In the genomic region with DNA sequence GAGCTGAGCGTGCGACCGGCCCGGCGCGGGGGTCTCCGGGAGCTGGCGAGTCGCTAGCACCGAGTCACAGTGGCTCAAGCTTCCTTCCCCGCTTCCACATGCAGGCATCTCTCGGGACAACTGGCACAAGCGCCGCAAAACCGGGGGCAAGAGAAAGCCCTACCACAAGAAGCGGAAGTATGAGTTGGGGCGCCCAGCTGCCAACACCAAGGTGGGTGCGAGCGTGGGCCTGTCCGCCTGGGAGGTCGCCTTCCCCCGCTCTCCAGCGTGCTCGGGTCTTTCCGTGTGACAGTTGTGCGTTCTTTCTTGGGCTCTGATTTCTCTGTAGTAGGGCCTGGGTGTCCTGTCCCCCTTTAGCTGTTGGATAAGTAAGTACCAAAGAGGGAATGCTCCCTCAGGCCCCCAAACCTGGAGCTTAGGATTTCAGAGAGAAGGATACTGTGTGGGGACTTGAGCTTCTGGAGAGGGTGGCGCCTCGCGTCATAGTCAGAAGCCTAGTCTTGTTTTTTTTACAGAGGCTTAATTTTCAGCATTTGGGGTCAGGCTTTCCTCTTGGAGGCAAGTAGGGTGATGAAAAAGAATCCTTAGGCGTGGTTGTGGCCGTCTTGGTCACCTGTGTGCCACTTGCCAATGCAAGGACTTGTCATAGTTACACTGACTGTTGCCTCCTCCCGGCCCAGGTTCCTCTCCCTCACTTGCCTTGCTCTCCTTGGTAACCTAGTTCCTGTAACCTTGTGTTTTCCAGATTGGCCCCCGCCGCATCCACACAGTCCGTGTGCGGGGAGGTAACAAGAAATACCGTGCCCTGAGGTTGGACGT, we compare ENCODE assay signal across 8 cellular contexts. TPM values are rescaled to one million over a fixed set of nuclear protein-coding genes. Genes with fewer than 3 reads are reported as not detected.
DNase-seq lines count a peak whose midpoint lies in the region; ATAC-seq, FAIRE-seq and TF ChIP-seq lines count a peak whose summit lies in the region.

No MANE protein-coding gene starts in this region.

- peak overlapping the region; percentile 95 for H3K4me2 ChIP-seq in HepG2 (ENCODE audit: low read depth, low read length)

- TF ChIP-seq CTCF in HEK293 (tag by site-specific recombination; IDR thresholded peaks at IDR 0.05) (no peak), brain microvascular endothelial cell (IDR thresholded peaks at IDR 0.05; ENCODE audit: low read depth, low read length, missing control alignments) (no peak), HepG2 (CRISPR knock-in tag; IDR thresholded peaks at IDR 0.05) (no peak)

- FAIRE-seq in HepG2 (lab: Jason Lieb, UNC): no peak

- ATAC-seq in HepG2: 0 out of 3 replicates have a peak, but pooled peaks have one; percentile 4
- ATAC-seq in stimulated activated naive CD8-positive, alpha-beta T cell treated with anti-CD3 and anti-CD28 coated beads, Interleukin-15, amount 100 ng/mL, for 72 hours: peak; percentile 46

- TF ChIP-seq POLR2A in HepG2 (IDR thresholded peaks at IDR 0.05; ENCODE audit: insufficient read depth in 1 of 2, low read depth in 2 of 2, low read length in 2 of 2): peak in 1 of 2 experiments; percentile 20; a peak in 1 of 4 replicates

- in situ Hi-C loops in brain microvascular endothelial cell (cut with HindIII; ENCODE audit: low pct_ligation_motif_present, low sequenced_read_pairs): no loop called here
- in situ Hi-C loops in HepG2 (cut with HindIII; ENCODE audit: extremely low pct_ligation_motif_present, low pct_unique_long_range_greater_than_20kb): no loop called here

- no peaks in the 10 kb centered on the region for H3K9me3 ChIP-seq in HEK293 (ENCODE audit: control insufficient read depth, insufficient read depth, low read depth, low read length)
- no peaks in the 10 kb centered on the region for H3K9me3 ChIP-seq in HepG2 (ENCODE audit: low read length)

- H3K27ac ChIP-seq in HEK293 (ENCODE audit: extremely low read depth, low read depth, low read length) (peak overlapping the region; percentile 99), brain microvascular endothelial cell (peak overlapping the region; percentile 95), HepG2 (ENCODE audit: extremely low read length, insufficient read depth, low read length) (peak overlapping the region; percentile 81)

- no peak for TF ChIP-seq EP300 in HepG2 (IDR thresholded peaks at IDR 0.05; ENCODE audit: low read depth in 2 of 2, low read length in 2 of 2)
- no peak for TF ChIP-seq EP300 in HepG2 (CRISPR knock-in tag; IDR thresholded peaks at IDR 0.05; ENCODE audit: borderline replicate concordance)

- POLR2A ChIA-PET in HEK293 (lab: Yijun Ruan, JAX) (interaction anchor here (0.5 to 3.1 kb wide), 35 partner anchors 9 to 746 kb away, joined by 3 to 41 read pairs (median 6); a partner anchor contains a TSS), HepG2 (lab: Yijun Ruan, JAX) (interaction anchor here (0.7 to 4.0 kb wide), 24 partner anchors 8 to 775 kb away, joined by 3 to 47 read pairs (median 8); a partner anchor contains a TSS)

- H3K4me3 ChIP-seq in HEK293 (ENCODE audit: low read depth, low read length) (peak overlapping the region; percentile 63), brain microvascular endothelial cell (ENCODE audit: low read depth, low read length) (peak overlapping the region; percentile 95), HepG2 (replicated peaks in 1 of 3; ENCODE audit: insufficient read depth in 1 of 3, low read depth in 2 of 3, low read length in 3 of 3) (peak overlapping the region; percentile 84 to 97 (median 96))

- H3K9ac ChIP-seq in HepG2 (ENCODE audit: insufficient read depth, low read depth, low read length): peak overlapping the region; percentile 91

- no peaks in the 10 kb centered on the region for H3K27me3 Mint-ChIP-seq in stimulated activated naive CD8-positive, alpha-beta T cell treated with anti-CD3 and anti-CD28 coated beads, Interleukin-15, amount 100 ng/mL, for 72 hours

- H3K27ac Mint-ChIP-seq in stimulated activated naive CD8-positive, alpha-beta T cell treated with anti-CD3 and anti-CD28 coated beads, Interleukin-15, amount 100 ng/mL, for 72 hours: peak overlapping the region; percentile 97 to 99

- no peak overlapping the region for H2AFZ ChIP-seq in HepG2 (ENCODE audit: low read length)

- TF ChIP-seq RAD21 in HepG2 (CRISPR knock-in tag; IDR thresholded peaks at IDR 0.05): no peak

- CTCF ChIA-PET in HEK293 (lab: Yijun Ruan, JAX) (interaction anchor here (0.6 to 2.2 kb wide), 3 partner anchors 11 to 296 kb away, joined by 3 to 11 read pairs (median 6); a partner anchor contains a TSS), HepG2 (lab: Yijun Ruan, JAX; ENCODE audit: low intra/inter-chr PET ratio, low total read pairs) (no interaction called here)

- H3K4me3 Mint-ChIP-seq in stimulated activated naive CD8-positive, alpha-beta T cell treated with anti-CD3 and anti-CD28 coated beads, Interleukin-15, amount 100 ng/mL, for 72 hours: peak overlapping the region; percentile 86 to 92

- peak; percentile 29 for DNase-seq in Daoy (ENCODE audit: low read depth)
- peak; percentile 60 for DNase-seq in RPMI8226
- no peak for DNase-seq in brain microvascular endothelial cell
- DNase-seq in HepG2 (ENCODE audit: low spot score): no peak
- DNase-seq in stimulated activated naive CD8-positive, alpha-beta T cell treated with anti-CD3 and anti-CD28 coated beads, Interleukin-15, amount 100 ng/mL, for 72 hours: peak in 1 of 2 donors; percentile 40
- no peak for DNase-seq in NCI-H510A treated with DMSO at 0.1 percent for 48 hours (lab: John Stamatoyannopoulos, UW)
- DNase-seq in NCI-H128 (lab: John Stamatoyannopoulos, UW; ENCODE audit: unreplicated experiment): no peak

- H3K4me1 ChIP-seq in HEK293 (ENCODE audit: control insufficient read depth, insufficient read depth, low read length) (no peaks in the 10 kb centered on the region), HepG2 (ENCODE audit: insufficient read depth, low read length) (peaks cover 34% of the 10 kb centered on the region)

- H3K27me3 ChIP-seq in brain microvascular endothelial cell (replicated peaks) (no peaks in the 10 kb centered on the region), HepG2 (ENCODE audit: control insufficient read depth in 1 of 2, insufficient read depth in 2 of 2, low read length in 2 of 2) (no peaks in the 10 kb centered on the region; a peak in 1 of 5 replicates)

- peaks cover 36% of the 10 kb centered on the region for H4K20me1 ChIP-seq in HepG2 (ENCODE audit: insufficient read depth, low read length)

- TSS peak; percentile 69 for BruUV-seq in HepG2 (replicated peaks; lab: Mats Ljungman, UMichigan)

- intact Hi-C loops in HepG2 (cut with micrococcal nuclease; ENCODE audit: unreplicated experiment): no loop called here

- peaks cover 67% of the 10 kb centered on the region for H3K4me1 Mint-ChIP-seq in stimulated activated naive CD8-positive, alpha-beta T cell treated with anti-CD3 and anti-CD28 coated beads, Interleukin-15, amount 100 ng/mL, for 72 hours

- peaks cover 35% of the 10 kb centered on the region for H3K79me2 ChIP-seq in HepG2 (ENCODE audit: insufficient read depth, low read length)

- H3K36me3 ChIP-seq in HEK293 (ENCODE audit: control insufficient read depth in 2 of 2, insufficient read depth in 1 of 2, low read length in 2 of 2) (peaks cover 33 to 55% of the 10 kb centered on the region in 2 experiments; a peak in 2 of 3 replicates), brain microvascular endothelial cell (replicated peaks) (peaks cover 48% of the 10 kb centered on the region), HepG2 (replicated peaks in 1 of 2; ENCODE audit: control insufficient read depth in 1 of 2, insufficient read depth in 2 of 2, low read length in 2 of 2) (peaks cover 12 to 24% of the 10 kb centered on the region in 2 experiments)

- no peaks in the 10 kb centered on the region for H3K9me3 Mint-ChIP-seq in stimulated activated naive CD8-positive, alpha-beta T cell treated with anti-CD3 and anti-CD28 coated beads, Interleukin-15, amount 100 ng/mL, for 72 hours

- WGBS in HepG2 (ENCODE audit: low lambda C conversion rate): under 1% methylated on average over 21 of the region's 38 CpGs

RNA-seq across cellular contexts. Expression of a gene that starts 0.8 kb away (rescaled TPM):
- 2,762 and 2,795 TPM in 2 replicates for total RNA-seq in Daoy (2014; rRNA removed; shearing (Covaris generic))
- total RNA-seq in HepG2 (2016; rRNA removed; fragmentation: Illumina TruSeq; extraction: Trizol): 2,628 and 3,186 TPM in 2 replicates
- total RNA-seq in HepG2 (2016; cell fraction: cytosol; rRNA removed; fragmentation: Illumina TruSeq; extraction: Trizol; ENCODE audit: low read depth): 4,101 and 4,477 TPM in 2 replicates
- 2,640 and 3,284 TPM in 2 replicates for total RNA-seq in HepG2 (2016; cell fraction: insoluble cytoplasmic fraction; rRNA removed; fragmentation: Illumina TruSeq; extraction: Trizol)
- total RNA-seq in HepG2 (2016; cell fraction: membrane; rRNA removed; fragmentation: Illumina TruSeq; extraction: Trizol): 6,651 and 6,789 TPM in 2 replicates
- 904 and 1,043 TPM in 2 replicates for total RNA-seq in HepG2 (2016; cell fraction: nucleus; rRNA removed; fragmentation: Illumina TruSeq; extraction: Trizol)
- polyA plus RNA-seq in HepG2 (2011; rRNA removed): 2,639 and 2,822 TPM in 2 replicates
- polyA plus RNA-seq in HepG2 (2011; cell fraction: cytosol; rRNA removed): 3,216 and 3,450 TPM in 2 replicates
- polyA plus RNA-seq in HepG2 (2011; cell fraction: nucleus; rRNA removed): 619 and 724 TPM in 2 replicates
- polyA plus RNA-seq in HepG2 (2012): 2,913 and 3,780 TPM in 2 replicates
- polyA plus RNA-seq in HepG2 (2016; cell fraction: cytosol; fragmentation: Illumina TruSeq; extraction: Trizol; ENCODE audit: low read depth): 3,820 and 4,041 TPM in 2 replicates
- 2,524 and 2,713 TPM in 2 replicates for polyA plus RNA-seq in HepG2 (2016; cell fraction: insoluble cytoplasmic fraction; fragmentation: Illumina TruSeq; extraction: Trizol; ENCODE audit: low read depth)
- 5,258 and 5,398 TPM in 2 replicates for polyA plus RNA-seq in HepG2 (2016; cell fraction: membrane; fragmentation: Illumina TruSeq; extraction: Trizol; ENCODE audit: low read depth)
- 1,350 and 1,442 TPM in 2 replicates for polyA plus RNA-seq in HepG2 (2016; cell fraction: nucleus; fragmentation: Illumina TruSeq; extraction: Trizol; ENCODE audit: insufficient read depth, low read depth)
- 377 and 661 TPM in 2 replicates for polyA minus RNA-seq in HepG2 (2011; rRNA and poly(A)+ RNA removed; ENCODE audit: low replicate concordance)
- polyA minus RNA-seq in HepG2 (2011; cell fraction: cytosol; rRNA and poly(A)+ RNA removed): 497 and 522 TPM in 2 replicates
- 234 and 283 TPM in 2 replicates for polyA minus RNA-seq in HepG2 (2011; cell fraction: nucleus; rRNA and poly(A)+ RNA removed)

RNA-seq across cellular contexts. Expression of a gene that starts 11.8 kb away (rescaled TPM):
- total RNA-seq in Daoy (2014; rRNA removed; shearing (Covaris generic)): not detected in 2 replicates
- 1.4 TPM in 2 replicates for total RNA-seq in HepG2 (2016; rRNA removed; fragmentation: Illumina TruSeq; extraction: Trizol)
- 0.40 and 0.62 TPM in 2 replicates for total RNA-seq in HepG2 (2016; cell fraction: cytosol; rRNA removed; fragmentation: Illumina TruSeq; extraction: Trizol; ENCODE audit: low read depth)
- total RNA-seq in HepG2 (2016; cell fraction: insoluble cytoplasmic fraction; rRNA removed; fragmentation: Illumina TruSeq; extraction: Trizol): 1.4 and 1.5 TPM in 2 replicates
- 1.0 TPM in 2 replicates for total RNA-seq in HepG2 (2016; cell fraction: membrane; rRNA removed; fragmentation: Illumina TruSeq; extraction: Trizol)
- 0.63 and 1.2 TPM in 2 replicates for total RNA-seq in HepG2 (2016; cell fraction: nucleus; rRNA removed; fragmentation: Illumina TruSeq; extraction: Trizol)
- polyA plus RNA-seq in HepG2 (2011; rRNA removed): 0.71 and 0.77 TPM in 2 replicates
- 0.91 and 1.0 TPM in 2 replicates for polyA plus RNA-seq in HepG2 (2011; cell fraction: cytosol; rRNA removed)
- 0.93 and 1.1 TPM in 2 replicates for polyA plus RNA-seq in HepG2 (2011; cell fraction: nucleus; rRNA removed)
- polyA plus RNA-seq in HepG2 (2012): 1.1 and 1.4 TPM in 2 replicates
- polyA plus RNA-seq in HepG2 (2016; cell fraction: cytosol; fragmentation: Illumina TruSeq; extraction: Trizol; ENCODE audit: low read depth): 0.60 and 0.74 TPM in 2 replicates
- polyA plus RNA-seq in HepG2 (2016; cell fraction: insoluble cytoplasmic fraction; fragmentation: Illumina TruSeq; extraction: Trizol; ENCODE audit: low read depth): 2.0 TPM in 2 replicates
- polyA plus RNA-seq in HepG2 (2016; cell fraction: membrane; fragmentation: Illumina TruSeq; extraction: Trizol; ENCODE audit: low read depth): 0.73 and 0.86 TPM in 2 replicates
- polyA plus RNA-seq in HepG2 (2016; cell fraction: nucleus; fragmentation: Illumina TruSeq; extraction: Trizol; ENCODE audit: insufficient read depth, low read depth): 1.5 and 1.8 TPM in 2 replicates
- 0.26 and 0.35 TPM in 2 replicates for polyA minus RNA-seq in HepG2 (2011; rRNA and poly(A)+ RNA removed; ENCODE audit: low replicate concordance)
- 0.59 and 0.62 TPM in 2 replicates for polyA minus RNA-seq in HepG2 (2011; cell fraction: cytosol; rRNA and poly(A)+ RNA removed)
- polyA minus RNA-seq in HepG2 (2011; cell fraction: nucleus; rRNA and poly(A)+ RNA removed): 0.25 and 0.52 TPM in 2 replicates

RNA-seq across cellular contexts. Expression of a gene that starts 24.0 kb away (rescaled TPM):
- total RNA-seq in Daoy (2014; rRNA removed; shearing (Covaris generic)): 6.6 and 8.5 TPM in 2 replicates
- 4.5 and 9.8 TPM in 2 replicates for total RNA-seq in HepG2 (2016; rRNA removed; fragmentation: Illumina TruSeq; extraction: Trizol)
- 10.4 and 10.6 TPM in 2 replicates for total RNA-seq in HepG2 (2016; cell fraction: cytosol; rRNA removed; fragmentation: Illumina TruSeq; extraction: Trizol; ENCODE audit: low read depth)
- 3.0 and 11.4 TPM in 2 replicates for total RNA-seq in HepG2 (2016; cell fraction: insoluble cytoplasmic fraction; rRNA removed; fragmentation: Illumina TruSeq; extraction: Trizol)
- total RNA-seq in HepG2 (2016; cell fraction: membrane; rRNA removed; fragmentation: Illumina TruSeq; extraction: Trizol): 7.7 and 8.3 TPM in 2 replicates
- 14.5 and 18.3 TPM in 2 replicates for total RNA-seq in HepG2 (2016; cell fraction: nucleus; rRNA removed; fragmentation: Illumina TruSeq; extraction: Trizol)
- 16.9 and 23.4 TPM in 2 replicates for polyA plus RNA-seq in HepG2 (2011; rRNA removed)
- 7.7 and 8.3 TPM in 2 replicates for polyA plus RNA-seq in HepG2 (2011; cell fraction: cytosol; rRNA removed)
- polyA plus RNA-seq in HepG2 (2011; cell fraction: nucleus; rRNA removed): 101 and 106 TPM in 2 replicates
- polyA plus RNA-seq in HepG2 (2012): 4.3 and 8.5 TPM in 2 replicates
- 2.2 and 2.4 TPM in 2 replicates for polyA plus RNA-seq in HepG2 (2016; cell fraction: cytosol; fragmentation: Illumina TruSeq; extraction: Trizol; ENCODE audit: low read depth)
- polyA plus RNA-seq in HepG2 (2016; cell fraction: insoluble cytoplasmic fraction; fragmentation: Illumina TruSeq; extraction: Trizol; ENCODE audit: low read depth): 5.2 and 6.6 TPM in 2 replicates
- 3.1 and 3.6 TPM in 2 replicates for polyA plus RNA-seq in HepG2 (2016; cell fraction: membrane; fragmentation: Illumina TruSeq; extraction: Trizol; ENCODE audit: low read depth)
- 41.8 and 43.4 TPM in 2 replicates for polyA plus RNA-seq in HepG2 (2016; cell fraction: nucleus; fragmentation: Illumina TruSeq; extraction: Trizol; ENCODE audit: insufficient read depth, low read depth)
- 10.1 and 27.4 TPM in 2 replicates for polyA minus RNA-seq in HepG2 (2011; rRNA and poly(A)+ RNA removed; ENCODE audit: low replicate concordance)
- polyA minus RNA-seq in HepG2 (2011; cell fraction: cytosol; rRNA and poly(A)+ RNA removed): 5.1 and 11.4 TPM in 2 replicates
- polyA minus RNA-seq in HepG2 (2011; cell fraction: nucleus; rRNA and poly(A)+ RNA removed): 37.5 and 48.6 TPM in 2 replicates

RNA-seq across cellular contexts. Expression of a gene that starts 31.0 kb away (rescaled TPM):
- not detected in 2 replicates for total RNA-seq in Daoy (2014; rRNA removed; shearing (Covaris generic))
- total RNA-seq in HepG2 (2016; rRNA removed; fragmentation: Illumina TruSeq; extraction: Trizol): 0.77 TPM in 1 of 2 replicates, not detected in the other
- 0.91 and 2.1 TPM in 2 replicates for total RNA-seq in HepG2 (2016; cell fraction: cytosol; rRNA removed; fragmentation: Illumina TruSeq; extraction: Trizol; ENCODE audit: low read depth)
- total RNA-seq in HepG2 (2016; cell fraction: insoluble cytoplasmic fraction; rRNA removed; fragmentation: Illumina TruSeq; extraction: Trizol): 0.93 TPM in 1 of 2 replicates, not detected in the other
- total RNA-seq in HepG2 (2016; cell fraction: membrane; rRNA removed; fragmentation: Illumina TruSeq; extraction: Trizol): 2.0 and 2.1 TPM in 2 replicates
- total RNA-seq in HepG2 (2016; cell fraction: nucleus; rRNA removed; fragmentation: Illumina TruSeq; extraction: Trizol): 0.91 and 2.1 TPM in 2 replicates
- polyA plus RNA-seq in HepG2 (2011; rRNA removed): not detected in 2 replicates
- polyA plus RNA-seq in HepG2 (2011; cell fraction: cytosol; rRNA removed): 0.25 TPM in 1 of 2 replicates, not detected in the other
- polyA plus RNA-seq in HepG2 (2011; cell fraction: nucleus; rRNA removed): 0.55 and 1.4 TPM in 2 replicates
- not detected in 2 replicates for polyA plus RNA-seq in HepG2 (2012)
- polyA plus RNA-seq in HepG2 (2016; cell fraction: cytosol; fragmentation: Illumina TruSeq; extraction: Trizol; ENCODE audit: low read depth): not detected in 2 replicates
- not detected in 2 replicates for polyA plus RNA-seq in HepG2 (2016; cell fraction: insoluble cytoplasmic fraction; fragmentation: Illumina TruSeq; extraction: Trizol; ENCODE audit: low read depth)
- polyA plus RNA-seq in HepG2 (2016; cell fraction: membrane; fragmentation: Illumina TruSeq; extraction: Trizol; ENCODE audit: low read depth): not detected in 2 replicates
- not detected in 2 replicates for polyA plus RNA-seq in HepG2 (2016; cell fraction: nucleus; fragmentation: Illumina TruSeq; extraction: Trizol; ENCODE audit: insufficient read depth, low read depth)
- 3.7 TPM in 1 of 2 replicates, not detected in the other for polyA minus RNA-seq in HepG2 (2011; rRNA and poly(A)+ RNA removed; ENCODE audit: low replicate concordance)
- 0.88 TPM in 1 of 2 replicates, not detected in the other for polyA minus RNA-seq in HepG2 (2011; cell fraction: cytosol; rRNA and poly(A)+ RNA removed)
- 3.4 and 10.9 TPM in 2 replicates for polyA minus RNA-seq in HepG2 (2011; cell fraction: nucleus; rRNA and poly(A)+ RNA removed)

RNA-seq across cellular contexts. Expression of a gene that starts 32.2 kb away (rescaled TPM):
- total RNA-seq in Daoy (2014; rRNA removed; shearing (Covaris generic)): 0.03 and 0.29 TPM in 2 replicates
- total RNA-seq in HepG2 (2016; rRNA removed; fragmentation: Illumina TruSeq; extraction: Trizol): 1.0 and 2.7 TPM in 2 replicates
- 0.51 and 0.97 TPM in 2 replicates for total RNA-seq in HepG2 (2016; cell fraction: cytosol; rRNA removed; fragmentation: Illumina TruSeq; extraction: Trizol; ENCODE audit: low read depth)
- total RNA-seq in HepG2 (2016; cell fraction: insoluble cytoplasmic fraction; rRNA removed; fragmentation: Illumina TruSeq; extraction: Trizol): 0.62 and 3.0 TPM in 2 replicates
- 0.87 and 1.1 TPM in 2 replicates for total RNA-seq in HepG2 (2016; cell fraction: membrane; rRNA removed; fragmentation: Illumina TruSeq; extraction: Trizol)
- 3.1 and 5.3 TPM in 2 replicates for total RNA-seq in HepG2 (2016; cell fraction: nucleus; rRNA removed; fragmentation: Illumina TruSeq; extraction: Trizol)
- 6.7 and 8.8 TPM in 2 replicates for polyA plus RNA-seq in HepG2 (2011; rRNA removed)
- 1.8 and 2.0 TPM in 2 replicates for polyA plus RNA-seq in HepG2 (2011; cell fraction: cytosol; rRNA removed)
- 38.3 and 42.2 TPM in 2 replicates for polyA plus RNA-seq in HepG2 (2011; cell fraction: nucleus; rRNA removed)
- 2.6 and 2.7 TPM in 2 replicates for polyA plus RNA-seq in HepG2 (2012)
- polyA plus RNA-seq in HepG2 (2016; cell fraction: cytosol; fragmentation: Illumina TruSeq; extraction: Trizol; ENCODE audit: low read depth): 0.37 and 0.49 TPM in 2 replicates
- polyA plus RNA-seq in HepG2 (2016; cell fraction: insoluble cytoplasmic fraction; fragmentation: Illumina TruSeq; extraction: Trizol; ENCODE audit: low read depth): 0.70 and 1.9 TPM in 2 replicates
- polyA plus RNA-seq in HepG2 (2016; cell fraction: membrane; fragmentation: Illumina TruSeq; extraction: Trizol; ENCODE audit: low read depth): 0.30 and 0.79 TPM in 2 replicates
- polyA plus RNA-seq in HepG2 (2016; cell fraction: nucleus; fragmentation: Illumina TruSeq; extraction: Trizol; ENCODE audit: insufficient read depth, low read depth): 10.8 and 15.7 TPM in 2 replicates
- polyA minus RNA-seq in HepG2 (2011; rRNA and poly(A)+ RNA removed; ENCODE audit: low replicate concordance): 1.2 and 11.3 TPM in 2 replicates
- polyA minus RNA-seq in HepG2 (2011; cell fraction: cytosol; rRNA and poly(A)+ RNA removed): 1.8 and 2.0 TPM in 2 replicates
- 12.0 and 16.5 TPM in 2 replicates for polyA minus RNA-seq in HepG2 (2011; cell fraction: nucleus; rRNA and poly(A)+ RNA removed)

Comparison
In these comparisons a context has a peak if more than half of its experiments do, and no peak if none do; other contexts are left out.
1. DNase-seq: peak in Daoy (single experiment) and RPMI8226 (single experiment); none in brain microvascular endothelial cell (single experiment), HepG2 (single experiment), NCI-H510A treated with DMSO at 0.1 percent for 48 hours (single experiment) and NCI-H128 (single experiment).
2. Peak in every context shown above with its lines, with median percentiles within 50 percentile points of each other: H3K27ac ChIP-seq and H3K4me3 ChIP-seq.